Comparison of ENCODE assay signal across 18 cellular contexts in the genomic region with DNA sequence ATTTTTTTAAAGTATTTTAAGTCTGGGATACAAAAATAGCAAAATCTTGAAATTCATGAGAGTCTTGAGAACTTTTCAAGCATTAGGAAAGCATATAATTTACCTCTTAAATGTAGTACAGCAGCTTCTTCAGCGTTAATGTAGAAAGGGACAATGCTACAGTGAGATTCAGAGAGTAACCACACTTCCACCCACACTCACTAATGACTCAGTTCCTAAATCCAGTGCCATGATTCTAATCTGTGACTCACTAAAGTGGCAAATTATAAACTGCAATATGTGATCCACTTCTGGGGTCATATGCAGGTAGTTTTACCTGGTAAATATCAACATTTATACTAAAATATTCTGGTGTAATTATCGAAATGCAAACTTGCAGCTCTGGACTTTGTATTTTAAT.
"Had no signal": no experiment of that assay in that cellular context is flagged by ENCODE, and none has a peak within 500 bp of the region (broad histone marks: within the 10 kb centered on the region; RNA-seq: fewer than 3 reads in every experiment).

No MANE protein-coding gene starts in this region.

- H3K4me3 ChIP-seq: colonic mucosa, lower lobe of right lung, prostate gland, right lobe of liver had no signal

- DNase-seq: activated CD4-positive, alpha-beta memory T cell treated with anti-CD3 and anti-CD28 coated beads for 36 hours; activated naive CD8-positive, alpha-beta T cell treated with anti-CD3 and anti-CD28 coated beads, Interleukin-2, amount 10 ng/mL, durations not matched to agents 7 days and 5 days; activated T-cell treated with anti-CD3 and anti-CD28 coated beads, Interleukin-2, amount 50 U/mL, for 72 hours; aorta; colonic mucosa; effector CD4-positive, alpha-beta T cell; hippocampal formation; kidney glomerular epithelial cell; lower lobe of right lung; natural killer cell; occipital lobe; right lobe of liver; stimulated activated CD4-positive, alpha-beta T cell treated with anti-CD3 and anti-CD28 coated beads, Interleukin-2, amount 100 ng/mL, for 24 hours; stimulated activated naive CD4-positive, alpha-beta T cell; substantia nigra had no signal

- H3K27me3 ChIP-seq: colonic mucosa, right lobe of liver had no signal

- H3K36me3 Mint-ChIP-seq: activated CD4-positive, alpha-beta memory T cell treated with anti-CD3 and anti-CD28 coated beads for 36 hours; activated naive CD8-positive, alpha-beta T cell treated with anti-CD3 and anti-CD28 coated beads, Interleukin-2, amount 10 ng/mL, durations not matched to agents 7 days and 5 days; type B pancreatic cell had no signal

- ATAC-seq: activated T-cell treated with anti-CD3 and anti-CD28 coated beads, Interleukin-2, amount 50 U/mL, for 72 hours; lower lobe of right lung; natural killer cell; right lobe of liver had no signal

- H3K4me1 Mint-ChIP-seq: activated naive CD8-positive, alpha-beta T cell treated with anti-CD3 and anti-CD28 coated beads, Interleukin-2, amount 10 ng/mL, durations not matched to agents 7 days and 5 days; natural killer cell had no signal

- H3K36me3 ChIP-seq: colonic mucosa, lower lobe of right lung, prostate gland, right lobe of liver had no signal

- H3K27ac ChIP-seq: colonic mucosa, lower lobe of right lung, prostate gland, right lobe of liver, VCaP had no signal

- H3K4me3 Mint-ChIP-seq: activated CD4-positive, alpha-beta memory T cell treated with anti-CD3 and anti-CD28 coated beads for 36 hours; activated naive CD8-positive, alpha-beta T cell treated with anti-CD3 and anti-CD28 coated beads, Interleukin-2, amount 10 ng/mL, durations not matched to agents 7 days and 5 days; activated T-cell treated with anti-CD3 and anti-CD28 coated beads, Interleukin-2, amount 50 U/mL, for 72 hours; natural killer cell; type B pancreatic cell had no signal

- H3K27ac Mint-ChIP-seq: activated CD4-positive, alpha-beta memory T cell treated with anti-CD3 and anti-CD28 coated beads for 36 hours; activated naive CD8-positive, alpha-beta T cell treated with anti-CD3 and anti-CD28 coated beads, Interleukin-2, amount 10 ng/mL, durations not matched to agents 7 days and 5 days; activated T-cell treated with anti-CD3 and anti-CD28 coated beads, Interleukin-2, amount 50 U/mL, for 72 hours; natural killer cell; type B pancreatic cell had no signal

- H3K9me3 ChIP-seq: colonic mucosa, lower lobe of right lung, prostate gland, right lobe of liver had no signal

- H3K4me1 ChIP-seq: colonic mucosa, lower lobe of right lung, prostate gland, right lobe of liver had no signal

- H3K27me3 Mint-ChIP-seq: activated CD4-positive, alpha-beta memory T cell treated with anti-CD3 and anti-CD28 coated beads for 36 hours; activated naive CD8-positive, alpha-beta T cell treated with anti-CD3 and anti-CD28 coated beads, Interleukin-2, amount 10 ng/mL, durations not matched to agents 7 days and 5 days; type B pancreatic cell had no signal
